In genomic region chr14:54916061-54916460, GRCh38 we compare ENCODE assay signal across 7 cellular contexts.
"Had no signal": no experiment of that assay in that cellular context is flagged by ENCODE, and none has a peak within 500 bp of the region (broad histone marks: within the 10 kb centered on the region; RNA-seq: fewer than 3 reads in every experiment).

No MANE protein-coding gene starts in this region.

- H3K4me3 ChIP-seq: GM23248, HAP-1 had no signal

- H3K9me3 ChIP-seq: HAP-1 had no signal

- DNase-seq: GM23248, GOT3, H7, HFFc6, KBM-7 had no signal

- H3K27ac ChIP-seq: GM23248 had no signal

- H3K9ac ChIP-seq: GM23248 had no signal

- FAIRE-seq: HepG2 had no signal

- H3K4me1 ChIP-seq: HAP-1 had no signal

- H3K36me3 ChIP-seq: HAP-1 had no signal

- H2AFZ ChIP-seq: GM23248 had no signal
